ENCODE assay signal across 17 cellular contexts in genomic region chr9:36974731-36975130, GRCh38. TPM values are rescaled to one million over a fixed set of nuclear protein-coding genes. Genes with fewer than 3 reads are reported as not detected.
DNase-seq lines count a peak whose midpoint lies in the region; ATAC-seq and TF ChIP-seq lines count a peak whose summit lies in the region.
"Had no signal": no experiment of that assay in that cellular context is flagged by ENCODE, and none has a peak within 500 bp of the region (broad histone marks: within the 10 kb centered on the region; RNA-seq: fewer than 3 reads in every experiment).

No MANE protein-coding gene starts in this region.

- H3K27ac Mint-ChIP-seq in MCF 10A (ENCODE audit: low read depth, unreplicated experiment) (no peak overlapping the region), CD14-positive monocyte (peak overlapping the region in 1 of 7 donors; percentile 25)
- H3K27ac Mint-ChIP-seq: progenitor cell of endocrine pancreas; T-helper 2 cell treated with Interferon-gamma antibody and Interleukin-4, amounts not matched to agents 5 μg/mL and 100 μg/mL, for 36 hours had no signal

- H3K4me1 ChIP-seq in breast epithelium (no peaks in the 10 kb centered on the region), foreskin keratinocyte (peaks cover 24% of the 10 kb centered on the region)

- H3K27ac ChIP-seq in breast epithelium (no peak overlapping the region), WERI-Rb-1 (peak overlapping the region; percentile 28; the same call in 1 of the 2 replicates), foreskin keratinocyte (no peak overlapping the region)
- H3K27ac ChIP-seq: coronary artery had no signal

- ATAC-seq in foreskin keratinocyte (no peak), GM21367 (IDR thresholded peaks at IDR 0.05; ENCODE audit: unreplicated experiment) (no peak), GM18907 (IDR thresholded peaks at IDR 0.05; ENCODE audit: unreplicated experiment) (no peak)
- ATAC-seq: esophagus mucosa, Right ventricle myocardium inferior had no signal

- intact Hi-C loops in MCF 10A (cut with micrococcal nuclease): no loop called here
- intact Hi-C loops in breast epithelium (cut with DNase I; ENCODE audit: low total_unique reads): no loop called here
- intact Hi-C loops in CD14-positive monocyte (cut with micrococcal nuclease): no loop called here

- DNase-seq in MCF 10A (ENCODE audit: unreplicated experiment) (peak; percentile 27), breast epithelium (ENCODE audit: low spot score in 2 of 2) (no peak), WERI-Rb-1 (peak; percentile 30), foreskin keratinocyte (no peak), HCEC 1CT (no peak), CD14-positive monocyte (ENCODE audit: low spot score) (no peak)
- DNase-seq: activated CD4-positive, alpha-beta T cell treated with anti-CD3 and anti-CD28 coated beads, Interleukin-2, amount 50 U/mL, for 48 hours; GF-D8; NCI-H2081 treated with DMSO at 0.1 percent for 48 hours; NCI-H748 treated with DMSO at 0.1 percent for 48 hours had no signal

- no peaks in the 10 kb centered on the region for H3K27me3 Mint-ChIP-seq in MCF 10A (ENCODE audit: insufficient read depth, unreplicated experiment)
- peaks cover 3 to 22% (median 5%) of the 10 kb centered on the region in 3 donors for H3K27me3 Mint-ChIP-seq in CD14-positive monocyte (ENCODE audit: low read depth in 3 of 3)

- H3K9me3 ChIP-seq in breast epithelium (no peaks in the 10 kb centered on the region), WERI-Rb-1 (ENCODE audit: severe bottlenecking) (no peaks in the 10 kb centered on the region)

- H3K36me3 Mint-ChIP-seq in MCF 10A (ENCODE audit: insufficient read depth, unreplicated experiment) (peaks cover 5% of the 10 kb centered on the region), CD14-positive monocyte (no peaks in the 10 kb centered on the region)

- H3K4me3 Mint-ChIP-seq in MCF 10A (ENCODE audit: unreplicated experiment) (no peak overlapping the region), CD14-positive monocyte (no peak overlapping the region)
- H3K4me3 Mint-ChIP-seq: T-helper 2 cell treated with Interferon-gamma antibody and Interleukin-4, amounts not matched to agents 5 μg/mL and 100 μg/mL, for 36 hours had no signal

- POLR2A ChIA-PET in MCF 10A (lab: Yijun Ruan, JAX): interaction anchor here (0.7 kb wide), 1 partner anchor 21 kb away, joined by 3 read pairs; no protein-coding TSS in a partner anchor

- H3K4me3 ChIP-seq in breast epithelium (no peak overlapping the region), WERI-Rb-1 (ENCODE audit: low read depth, low read length) (no peak overlapping the region)
- H3K4me3 ChIP-seq: coronary artery had no signal

- CTCF ChIA-PET in MCF 10A (lab: Yijun Ruan, JAX): interaction anchor here (0.7 to 1.7 kb wide), 4 partner anchors 17 to 105 kb away, joined by 3 to 4 read pairs (median 3); no protein-coding TSS in a partner anchor

- H3K36me3 ChIP-seq in breast epithelium: no peaks in the 10 kb centered on the region
- peaks cover 27% of the 10 kb centered on the region for H3K36me3 ChIP-seq in WERI-Rb-1

- H3K9me3 Mint-ChIP-seq in MCF 10A (ENCODE audit: unreplicated experiment): no peaks in the 10 kb centered on the region
- H3K9me3 Mint-ChIP-seq in CD14-positive monocyte: no peaks in the 10 kb centered on the region
- H3K9me3 Mint-ChIP-seq: T-helper 2 cell treated with Interferon-gamma antibody and Interleukin-4, amounts not matched to agents 5 μg/mL and 100 μg/mL, for 36 hours had no signal

- BruUV-seq in MCF 10A (replicated peaks; lab: Mats Ljungman, UMichigan): no TSS peak

- no peak for TF ChIP-seq POLR2A in breast epithelium (IDR thresholded peaks at IDR 0.05)

- peaks cover 25% of the 10 kb centered on the region for H3K4me1 Mint-ChIP-seq in MCF 10A (ENCODE audit: insufficient read depth, unreplicated experiment)
- H3K4me1 Mint-ChIP-seq in CD14-positive monocyte: no peaks in the 10 kb centered on the region

- peaks cover 0 to 12% of the 10 kb centered on the region in 2 donors for H3K27me3 ChIP-seq in breast epithelium
- no peaks in the 10 kb centered on the region for H3K27me3 ChIP-seq in WERI-Rb-1 (ENCODE audit: insufficient read depth, low read depth, severe bottlenecking)
- no peaks in the 10 kb centered on the region for H3K27me3 ChIP-seq in foreskin keratinocyte

- TF ChIP-seq CTCF in MCF 10A (IDR thresholded peaks at IDR 0.05; ENCODE audit: unreplicated experiment) (no peak), breast epithelium (IDR thresholded peaks at IDR 0.05) (no peak), WERI-Rb-1 (IDR thresholded peaks at IDR 0.05; ENCODE audit: low read depth, low read length) (peak; percentile 33; the same call in 1 of the 2 replicates), foreskin keratinocyte (conservative IDR thresholded peaks at IDR 0.05) (peak; percentile 37), CD14-positive monocyte (IDR thresholded peaks at IDR 0.05) (no peak)

RNA-seq across cellular contexts. Expression of gene PAX5, which starts 59.3 kb away (rescaled TPM):
- total RNA-seq in MCF 10A (2022): not detected in 2 replicates
- total RNA-seq in breast epithelium: under 1 TPM in 1 of 3 donors, not detected in 2; 0.59 TPM
- total RNA-seq in foreskin keratinocyte: under 0.01 and 0.03 TPM in 2 replicates
- not detected in 2 replicates for polyA plus RNA-seq in foreskin keratinocyte
- polyA plus RNA-seq in CD14-positive monocyte: under 1 TPM in 1 of 2 donors, not detected in 1; 0.03 TPM
- total RNA-seq: progenitor cell of endocrine pancreas, Right ventricle myocardium inferior had no signal

Comparison
In these comparisons a context has a peak if more than half of its experiments do, and no peak if none do; other contexts are left out.
1. DNase-seq: peak in MCF 10A (single experiment) and WERI-Rb-1 (single experiment); none in breast epithelium (0 of 2), foreskin keratinocyte (0 of 2), HCEC 1CT (single experiment) and CD14-positive monocyte (single experiment).
2. CTCF ChIP-seq: peak in WERI-Rb-1 (single experiment) and foreskin keratinocyte (single experiment); none in MCF 10A (single experiment), breast epithelium (0 of 3) and CD14-positive monocyte (single experiment).